Comparison of ENCODE assay signal across 1 cellular context in genomic region chr2:101300164-101300563, GRCh38.
TF ChIP-seq lines count a peak whose summit lies in the region.

No MANE protein-coding gene starts in this region.

TF ChIP-seq in GM12878, 131 proteins besides CTCF, POLR2A, EP300 and RAD21 (continued from another document):
- TF ChIP-seq NBN (IDR thresholded peaks at IDR 0.05) (no peak), DPF2 (IDR thresholded peaks at IDR 0.05) (no peak)
